Comparison of ENCODE assay signal across 1 cellular context in the genomic region with DNA sequence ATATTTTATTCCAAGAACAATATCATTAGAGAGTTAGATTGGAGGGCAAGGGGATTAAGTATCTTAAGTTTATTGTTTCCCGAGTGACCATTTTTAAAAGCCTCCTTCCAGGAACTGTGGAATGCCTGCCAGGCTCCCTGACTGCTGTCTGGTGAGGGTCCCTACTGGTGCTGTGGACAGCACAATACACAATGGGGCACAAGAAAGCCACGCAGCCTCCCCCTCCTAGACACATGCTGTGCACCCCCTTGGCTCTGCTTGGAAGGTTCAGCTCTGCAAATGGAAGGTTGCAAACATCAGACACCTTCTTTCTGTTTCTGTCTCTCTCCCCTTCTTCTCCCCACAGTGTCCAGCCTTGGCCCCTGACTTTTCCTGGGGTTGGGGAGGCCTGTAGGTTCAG.
TF ChIP-seq lines count a peak whose summit lies in the region.

No MANE protein-coding gene starts in this region.

TF ChIP-seq in HCT116, 20 proteins besides CTCF, POLR2A, EP300 and RAD21 (continued from another document):
- TF ChIP-seq, protein P1, sequence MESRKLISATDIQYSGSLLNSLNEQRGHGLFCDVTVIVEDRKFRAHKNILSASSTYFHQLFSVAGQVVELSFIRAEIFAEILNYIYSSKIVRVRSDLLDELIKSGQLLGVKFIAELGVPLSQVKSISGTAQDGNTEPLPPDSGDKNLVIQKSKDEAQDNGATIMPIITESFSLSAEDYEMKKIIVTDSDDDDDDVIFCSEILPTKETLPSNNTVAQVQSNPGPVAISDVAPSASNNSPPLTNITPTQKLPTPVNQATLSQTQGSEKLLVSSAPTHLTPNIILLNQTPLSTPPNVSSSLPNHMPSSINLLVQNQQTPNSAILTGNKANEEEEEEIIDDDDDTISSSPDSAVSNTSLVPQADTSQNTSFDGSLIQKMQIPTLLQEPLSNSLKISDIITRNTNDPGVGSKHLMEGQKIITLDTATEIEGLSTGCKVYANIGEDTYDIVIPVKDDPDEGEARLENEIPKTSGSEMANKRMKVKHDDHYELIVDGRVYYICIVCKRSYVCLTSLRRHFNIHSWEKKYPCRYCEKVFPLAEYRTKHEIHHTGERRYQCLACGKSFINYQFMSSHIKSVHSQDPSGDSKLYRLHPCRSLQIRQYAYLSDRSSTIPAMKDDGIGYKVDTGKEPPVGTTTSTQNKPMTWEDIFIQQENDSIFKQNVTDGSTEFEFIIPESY (IDR thresholded peaks at IDR 0.05; ENCODE audit: extremely low read depth, insufficient replicate concordance, low read length) = no peak
- TF ChIP-seq EZH2phosphoT487 (IDR thresholded peaks at IDR 0.05; ENCODE audit: borderline replicate concordance) (no peak), CBX3 (IDR thresholded peaks at IDR 0.05; ENCODE audit: low read depth) (no peak), SP1 (IDR thresholded peaks at IDR 0.05; ENCODE audit: low read depth) (no peak), ZFX (IDR thresholded peaks at IDR 0.05) (no peak), JUND (IDR thresholded peaks at IDR 0.05) (no peak), EGR1 (IDR thresholded peaks at IDR 0.05; ENCODE audit: low read depth) (no peak), EZH2 (IDR thresholded peaks at IDR 0.05) (no peak), CEBPB (IDR thresholded peaks at IDR 0.05; ENCODE audit: low read depth) (no peak)
- TF ChIP-seq, protein P2, sequence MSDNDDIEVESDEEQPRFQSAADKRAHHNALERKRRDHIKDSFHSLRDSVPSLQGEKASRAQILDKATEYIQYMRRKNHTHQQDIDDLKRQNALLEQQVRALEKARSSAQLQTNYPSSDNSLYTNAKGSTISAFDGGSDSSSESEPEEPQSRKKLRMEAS (IDR thresholded peaks at IDR 0.05) = no peak
